28 cellular contexts compared by ENCODE assay signal in genomic region chr2:209734805-209735204, GRCh38. TPM values are rescaled to one million over a fixed set of nuclear protein-coding genes. Genes with fewer than 3 reads are reported as not detected.
"Had no signal": no experiment of that assay in that cellular context is flagged by ENCODE, and none has a peak within 500 bp of the region (broad histone marks: within the 10 kb centered on the region; RNA-seq: fewer than 3 reads in every experiment).

No MANE protein-coding gene starts in this region.

- H3K9me3 ChIP-seq: left ventricle myocardium inferior, mucosa of descending colon, ovary, right atrium auricular region, right lobe of liver, stomach, testis, thyroid gland, transverse colon, upper lobe of left lung, vagina had no signal

- H3K4me1 Mint-ChIP-seq: memory B cell; naive thymus-derived CD4-positive, alpha-beta T cell; stimulated activated naive B cell treated with anti-CD40 and anti-IgM and Interleukin-4, amounts not matched to agents 10 μg/mL and 1 μg/mL and 100 μg/mL, for 72 hours had no signal

- H3K9me3 Mint-ChIP-seq: memory B cell; stimulated activated naive B cell treated with anti-CD40 and anti-IgM and Interleukin-4, amounts not matched to agents 10 μg/mL and 1 μg/mL and 100 μg/mL, for 72 hours had no signal

- ATAC-seq: mucosa of descending colon; naive thymus-derived CD4-positive, alpha-beta T cell; natural killer cell treated with Interleukin-12 subunit alpha and Interleukin-12 subunit beta and Interleukin-15 and Interleukin-18, amount 100 ng/mL, for 72 hours; right lobe of liver; stimulated activated naive B cell treated with anti-CD40 and anti-IgM and Interleukin-4, amounts not matched to agents 10 μg/mL and 1 μg/mL and 100 μg/mL, for 72 hours; stimulated activated naive CD8-positive, alpha-beta T cell treated with anti-CD3 and anti-CD28 coated beads, Interleukin-15, Interleukin-2, amounts not matched to agents 100 U/mL and 50 U/mL, for 24 hours had no signal

- H3K27me3 Mint-ChIP-seq: memory B cell; natural killer cell treated with Interleukin-12 subunit alpha and Interleukin-12 subunit beta and Interleukin-15 and Interleukin-18, amount 100 ng/mL, for 72 hours had no signal

- H3K27ac ChIP-seq: left ventricle myocardium inferior, ovary, right atrium auricular region, right lobe of liver, stomach, testis, thyroid gland, transverse colon, upper lobe of left lung, vagina had no signal

- H3K4me3 Mint-ChIP-seq: memory B cell; naive thymus-derived CD4-positive, alpha-beta T cell; natural killer cell treated with Interleukin-12 subunit alpha and Interleukin-12 subunit beta and Interleukin-15 and Interleukin-18, amount 100 ng/mL, for 72 hours; stimulated activated naive B cell treated with anti-CD40 and anti-IgM and Interleukin-4, amounts not matched to agents 10 μg/mL and 1 μg/mL and 100 μg/mL, for 72 hours had no signal

- H3K4me1 ChIP-seq: left ventricle myocardium inferior, right atrium auricular region, right lobe of liver, stomach, testis, thyroid gland, transverse colon, upper lobe of left lung, vagina had no signal

- H3K36me3 Mint-ChIP-seq: memory B cell; naive thymus-derived CD4-positive, alpha-beta T cell; natural killer cell treated with Interleukin-12 subunit alpha and Interleukin-12 subunit beta and Interleukin-15 and Interleukin-18, amount 100 ng/mL, for 72 hours; stimulated activated naive B cell treated with anti-CD40 and anti-IgM and Interleukin-4, amounts not matched to agents 10 μg/mL and 1 μg/mL and 100 μg/mL, for 72 hours had no signal

- H3K4me2 ChIP-seq: smooth muscle cell had no signal

- H3K27me3 ChIP-seq: ovary, right atrium auricular region, right lobe of liver, stomach, testis, thyroid gland, transverse colon, upper lobe of left lung, vagina had no signal

- H3K27ac Mint-ChIP-seq: memory B cell; naive thymus-derived CD4-positive, alpha-beta T cell; natural killer cell treated with Interleukin-12 subunit alpha and Interleukin-12 subunit beta and Interleukin-15 and Interleukin-18, amount 100 ng/mL, for 72 hours; progenitor cell of endocrine pancreas; stimulated activated naive B cell treated with anti-CD40 and anti-IgM and Interleukin-4, amounts not matched to agents 10 μg/mL and 1 μg/mL and 100 μg/mL, for 72 hours had no signal

- H3K4me3 ChIP-seq: left ventricle myocardium inferior, lung, mucosa of descending colon, ovary, right atrium auricular region, right lobe of liver, smooth muscle cell, stomach, testis, thyroid gland, transverse colon, upper lobe of left lung, vagina had no signal

- H3K36me3 ChIP-seq: left ventricle myocardium inferior, ovary, right atrium auricular region, right lobe of liver, stomach, thyroid gland, transverse colon, vagina had no signal

- DNase-seq: islet precursor cell; left ventricle myocardium inferior; midbrain; mucosa of descending colon; naive thymus-derived CD4-positive, alpha-beta T cell; ovary; right lobe of liver; stimulated activated CD4-positive, alpha-beta T cell treated with anti-CD3 and anti-CD28 coated beads, Interleukin-2, amount 100 ng/mL, for 24 hours; stimulated activated CD4-positive, alpha-beta T cell treated with anti-CD3 and anti-CD28 coated beads, Interleukin-4, amount 100 ng/mL, for 1 hour; stimulated activated naive B cell treated with anti-CD40 and anti-IgM and Interleukin-4, amounts not matched to agents 10 μg/mL and 1 μg/mL and 100 μg/mL, for 72 hours; stimulated activated naive CD8-positive, alpha-beta T cell treated with anti-CD3 and anti-CD28 coated beads, Interleukin-15, Interleukin-2, amounts not matched to agents 100 U/mL and 50 U/mL, for 24 hours; stomach; testis; thyroid gland; transverse colon; upper lobe of left lung had no signal

RNA-seq across cellular contexts. Expression of gene UNC80, which starts 36.8 kb away (rescaled TPM):
- total RNA-seq: kidney epithelial cell; mesenteric fat pad; myocyte; naive thymus-derived CD4-positive, alpha-beta T cell; natural killer cell treated with Interleukin-12 subunit alpha and Interleukin-12 subunit beta and Interleukin-15 and Interleukin-18, amount 100 ng/mL, for 72 hours; omental fat pad; pulmonary artery endothelial cell; smooth muscle cell had no signal
- polyA plus RNA-seq: naive thymus-derived CD4-positive, alpha-beta T cell; smooth muscle cell had no signal
